In the genomic region with DNA sequence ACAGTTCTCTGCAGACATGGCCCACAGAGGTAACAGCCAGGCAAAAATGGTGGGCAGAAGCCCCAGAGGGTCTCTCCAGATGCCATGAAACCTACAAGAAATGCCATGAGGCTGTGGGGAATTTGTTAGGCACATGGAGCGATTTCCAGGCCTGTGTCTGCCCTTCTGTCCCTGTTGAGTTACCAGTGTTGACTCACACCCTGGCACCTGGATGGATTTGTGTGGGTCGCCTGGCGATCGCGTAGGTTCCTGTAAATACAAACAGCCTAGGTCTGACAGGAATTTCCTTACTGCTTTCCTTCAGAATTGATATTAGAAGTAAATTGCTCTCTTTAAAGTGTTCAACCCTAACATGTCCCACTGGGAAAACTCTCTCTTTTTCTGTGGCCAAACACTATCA, we compare ENCODE assay signal across 24 cellular contexts.
DNase-seq lines count a peak whose midpoint lies in the region; ATAC-seq and TF ChIP-seq lines count a peak whose summit lies in the region.
"Had no signal": no experiment of that assay in that cellular context is flagged by ENCODE, and none has a peak within 500 bp of the region (broad histone marks: within the 10 kb centered on the region; RNA-seq: fewer than 3 reads in every experiment).

No MANE protein-coding gene starts in this region.

- H3K36me3 ChIP-seq in body of pancreas (replicated peaks in 1 of 2; ENCODE audit: insufficient read depth in 1 of 2, low read depth in 2 of 2) (no peaks in the 10 kb centered on the region), mesenchymal stem cell (ENCODE audit: control insufficient read depth in 1 of 2, insufficient read depth in 2 of 2, low read depth in 1 of 2, low read length in 2 of 2) (no peaks in the 10 kb centered on the region)

- H3K4me1 Mint-ChIP-seq in activated T-cell treated with anti-CD3 and anti-CD28 coated beads, Interleukin-2, amount 50 U/mL, for 24 hours (ENCODE audit: low read depth): peaks cover 14% of the 10 kb centered on the region
- H3K4me1 Mint-ChIP-seq: activated CD4-positive, alpha-beta memory T cell treated with anti-CD3 and anti-CD28 coated beads, Interleukin-2, amount 10 ng/mL, durations not matched to agents 7 days and 5 days had no signal

- H3K4me2 ChIP-seq in mesenchymal stem cell (ENCODE audit: low read length, poor library complexity, severe bottlenecking): no peak overlapping the region
- H3K4me2 ChIP-seq: GM23338 had no signal

- H3K4me1 ChIP-seq in body of pancreas (peaks cover 38% of the 10 kb centered on the region), mesenchymal stem cell (ENCODE audit: control insufficient read depth, insufficient read depth, low read depth, low read length) (no peaks in the 10 kb centered on the region)

- no peak overlapping the region for H3K4me3 Mint-ChIP-seq in activated T-cell treated with anti-CD3 and anti-CD28 coated beads, Interleukin-2, amount 50 U/mL, for 24 hours
- H3K4me3 Mint-ChIP-seq: activated CD4-positive, alpha-beta memory T cell treated with anti-CD3 and anti-CD28 coated beads, Interleukin-2, amount 10 ng/mL, durations not matched to agents 7 days and 5 days; activated naive CD8-positive, alpha-beta T cell treated with anti-CD3 and anti-CD28 coated beads for 36 hours; CD4-positive, alpha-beta memory T cell; GM23338 had no signal

- no peaks in the 10 kb centered on the region for H3K9me3 Mint-ChIP-seq in activated T-cell treated with anti-CD3 and anti-CD28 coated beads, Interleukin-2, amount 50 U/mL, for 24 hours
- H3K9me3 Mint-ChIP-seq: activated CD4-positive, alpha-beta memory T cell treated with anti-CD3 and anti-CD28 coated beads, Interleukin-2, amount 10 ng/mL, durations not matched to agents 7 days and 5 days; activated naive CD8-positive, alpha-beta T cell treated with anti-CD3 and anti-CD28 coated beads for 36 hours; GM23338 had no signal

- 63 to 66% methylated on average over 5 of the region's 5 CpGs for WGBS in body of pancreas, 2 donors
- 100% methylated on average over 5 of the region's 5 CpGs for WGBS in mesenchymal stem cell

- no peak for TF ChIP-seq CTCF in body of pancreas (IDR thresholded peaks at IDR 0.05)

- H2BK15ac ChIP-seq in mesenchymal stem cell (ENCODE audit: low read depth, poor library complexity, severe bottlenecking): no peak overlapping the region

- no peak overlapping the region for H2BK5ac ChIP-seq in mesenchymal stem cell (ENCODE audit: low read depth, low read length, poor library complexity, severe bottlenecking)

- H3K79me1 ChIP-seq in mesenchymal stem cell (replicated peaks; ENCODE audit: low read length, poor library complexity, severe bottlenecking): no peaks in the 10 kb centered on the region

- no peak overlapping the region for H3K18ac ChIP-seq in mesenchymal stem cell (ENCODE audit: low read depth in 1 of 2, low read length in 2 of 2)

- H3K27ac Mint-ChIP-seq in activated T-cell treated with anti-CD3 and anti-CD28 coated beads, Interleukin-2, amount 50 U/mL, for 24 hours: no peak overlapping the region
- H3K27ac Mint-ChIP-seq: activated CD4-positive, alpha-beta memory T cell treated with anti-CD3 and anti-CD28 coated beads, Interleukin-2, amount 10 ng/mL, durations not matched to agents 7 days and 5 days; activated naive CD8-positive, alpha-beta T cell treated with anti-CD3 and anti-CD28 coated beads for 36 hours; CD4-positive, alpha-beta memory T cell; GM23338 had no signal

- no peaks in the 10 kb centered on the region for H3K27me3 Mint-ChIP-seq in activated T-cell treated with anti-CD3 and anti-CD28 coated beads, Interleukin-2, amount 50 U/mL, for 24 hours
- H3K27me3 Mint-ChIP-seq: activated CD4-positive, alpha-beta memory T cell treated with anti-CD3 and anti-CD28 coated beads, Interleukin-2, amount 10 ng/mL, durations not matched to agents 7 days and 5 days; activated naive CD8-positive, alpha-beta T cell treated with anti-CD3 and anti-CD28 coated beads for 36 hours had no signal

- H2AK5ac ChIP-seq in mesenchymal stem cell (ENCODE audit: low read length, severe bottlenecking): no peak overlapping the region

- H4K8ac ChIP-seq in mesenchymal stem cell (ENCODE audit: low read length): no peak overlapping the region

- H3K9me3 ChIP-seq in body of pancreas (no peaks in the 10 kb centered on the region), mesenchymal stem cell (ENCODE audit: control insufficient read depth, low read length) (no peaks in the 10 kb centered on the region)

- H3K36me3 Mint-ChIP-seq in activated T-cell treated with anti-CD3 and anti-CD28 coated beads, Interleukin-2, amount 50 U/mL, for 24 hours (ENCODE audit: low read depth): no peaks in the 10 kb centered on the region
- H3K36me3 Mint-ChIP-seq: activated naive CD8-positive, alpha-beta T cell treated with anti-CD3 and anti-CD28 coated beads for 36 hours; CD4-positive, alpha-beta memory T cell had no signal

- peak overlapping the region; percentile 47 to 74 (median 60) for H3K27ac ChIP-seq in body of pancreas
- no peak overlapping the region for H3K27ac ChIP-seq in mesenchymal stem cell (ENCODE audit: low read length, poor library complexity, severe bottlenecking)

- H3K4me3 ChIP-seq in body of pancreas: no peak overlapping the region
- H3K4me3 ChIP-seq in mesenchymal stem cell (ENCODE audit: insufficient read depth in 1 of 2, low read depth in 1 of 2, low read length in 2 of 2): no peak overlapping the region
- H3K4me3 ChIP-seq: GM23338, lung had no signal

- no peak overlapping the region for H3K4ac ChIP-seq in mesenchymal stem cell (ENCODE audit: low read depth in 1 of 2, low read length in 2 of 2)

- no peak overlapping the region for H2AFZ ChIP-seq in mesenchymal stem cell (ENCODE audit: low read depth, low read length)
- H2AFZ ChIP-seq: GM23338 had no signal

- no peak overlapping the region for H3K9ac ChIP-seq in mesenchymal stem cell (ENCODE audit: low read length)

- H3K27me3 ChIP-seq in body of pancreas: no peaks in the 10 kb centered on the region
- no peaks in the 10 kb centered on the region for H3K27me3 ChIP-seq in mesenchymal stem cell (ENCODE audit: control insufficient read depth in 1 of 2, insufficient read depth in 1 of 2, low read length in 2 of 2)

- no peak overlapping the region for H3K23ac ChIP-seq in mesenchymal stem cell (ENCODE audit: low read length in 2 of 2)

- no peak overlapping the region for H2BK12ac ChIP-seq in mesenchymal stem cell (ENCODE audit: low read length in 2 of 2)

- ATAC-seq in body of pancreas: peak; percentile 81
- ATAC-seq in left lobe of liver: peak; percentile 71
- ATAC-seq in HG03457 (IDR thresholded peaks at IDR 0.05; ENCODE audit: unreplicated experiment): no peak
- ATAC-seq: GM23338 had no signal

- H4K91ac ChIP-seq in mesenchymal stem cell (ENCODE audit: low read length): no peak overlapping the region

- H2BK120ac ChIP-seq in mesenchymal stem cell (ENCODE audit: low read depth, low read length): no peak overlapping the region

- H3K14ac ChIP-seq in mesenchymal stem cell (ENCODE audit: low read length in 2 of 2): no peak overlapping the region

- DNase-seq in M059J (ENCODE audit: low read depth) (peak; percentile 43), body of pancreas (peak; percentile 70 to 77 (median 72)), left lobe of liver (ENCODE audit: low spot score) (no peak), renal cortical epithelial cell (ENCODE audit: low read depth) (peak; percentile 18), mesenchymal stem cell (no peak)
- DNase-seq in activated T-cell treated with anti-CD3 and anti-CD28 coated beads, Interleukin-2, amount 50 U/mL, for 24 hours: no peak
- no peak for DNase-seq in activated CD4-positive, CD25-positive, alpha-beta regulatory T cell treated with anti-CD3 and anti-CD28 coated beads, Interleukin-2, amount 50 U/mL, for 72 hours
- DNase-seq: activated CD4-positive, alpha-beta memory T cell treated with anti-CD3 and anti-CD28 coated beads, Interleukin-2, amount 10 ng/mL, durations not matched to agents 7 days and 5 days; activated CD4-positive, CD25-positive, alpha-beta regulatory T cell; activated naive CD8-positive, alpha-beta T cell treated with anti-CD3 and anti-CD28 coated beads for 36 hours; CD4-positive, alpha-beta memory T cell; DMS 273 treated with DMSO at 0.1 percent for 48 hours; glutamatergic neuron; kidney; NCI-H1105; NCI-H2029; NCI-H2227 treated with DMSO at 0.1 percent for 48 hours; NCI-H526 treated with DMSO at 0.1 percent for 48 hours; posterior cingulate gyrus; stimulated activated naive CD4-positive, alpha-beta T cell treated with Interleukin-2 at 50 U/mL for 16 hours; T-helper 1 cell had no signal

- no peak for TF ChIP-seq POLR2A in body of pancreas (IDR thresholded peaks at IDR 0.05)

- intact Hi-C loops in body of pancreas (cut with DNase I): no loop called here

Comparison
In these comparisons a context has a peak if more than half of its experiments do, and no peak if none do; other contexts are left out.
1. DNase-seq: peak in M059J (single experiment), body of pancreas (4 of 4) and renal cortical epithelial cell (single experiment); none in left lobe of liver (single experiment), mesenchymal stem cell (single experiment), activated T-cell treated with anti-CD3 and anti-CD28 coated beads, Interleukin-2, amount 50 U/mL, for 24 hours (single experiment) and activated CD4-positive, CD25-positive, alpha-beta regulatory T cell treated with anti-CD3 and anti-CD28 coated beads, Interleukin-2, amount 50 U/mL, for 72 hours (single experiment).